8 cellular contexts compared by ENCODE assay signal in genomic region chr21:45074818-45075605, GRCh38. TPM values are rescaled to one million over a fixed set of nuclear protein-coding genes. Genes with fewer than 3 reads are reported as not detected.
DNase-seq lines count a peak whose midpoint lies in the region; ATAC-seq and TF ChIP-seq lines count a peak whose summit lies in the region.

No MANE protein-coding gene starts in this region.

- H3K36me3 ChIP-seq in Panc1 (ENCODE audit: control insufficient read depth, insufficient read depth, low read length) (no peaks in the 10 kb centered on the region), brain microvascular endothelial cell (replicated peaks) (no peaks in the 10 kb centered on the region)

- H3K9me3 Mint-ChIP-seq in Calu3 (ENCODE audit: low read depth, unreplicated experiment) (no peaks in the 10 kb centered on the region), HFFc6 (no peaks in the 10 kb centered on the region)

- H3K4me1 Mint-ChIP-seq in Calu3 (ENCODE audit: low read depth, unreplicated experiment) (no peaks in the 10 kb centered on the region), HFFc6 (ENCODE audit: low read depth) (peaks cover 14% of the 10 kb centered on the region)

- intact Hi-C loops in Calu3 (cut with micrococcal nuclease; ENCODE audit: unreplicated experiment), result no loop called here
- intact Hi-C loops in Panc1 (cut with micrococcal nuclease; ENCODE audit: unreplicated experiment), result no loop called here

- H3K36me3 Mint-ChIP-seq in Calu3 (ENCODE audit: insufficient read depth, unreplicated experiment), result peaks cover 7% of the 10 kb centered on the region
- H3K36me3 Mint-ChIP-seq in HFFc6 (ENCODE audit: low read depth), result no peaks in the 10 kb centered on the region

- H3K4me3 Mint-ChIP-seq in Calu3 (ENCODE audit: low read depth, unreplicated experiment) (peak overlapping the region; percentile 48), HFFc6 (peak overlapping the region; percentile 76)

- in situ Hi-C loops in Panc1 (cut with HindIII; ENCODE audit: low pct_unique_long_range_greater_than_20kb, low sequenced_read_pairs), result no loop called here
- in situ Hi-C loops in brain microvascular endothelial cell (cut with HindIII; ENCODE audit: low pct_ligation_motif_present, low sequenced_read_pairs), result no loop called here

- peaks cover 11% of the 10 kb centered on the region for H3K4me1 ChIP-seq in Panc1 (ENCODE audit: control insufficient read depth, insufficient read depth, low read length)

- H3K27ac Mint-ChIP-seq in Calu3 (ENCODE audit: unreplicated experiment), result no peak overlapping the region
- no peak overlapping the region for H3K27ac Mint-ChIP-seq in HFFc6

- POLR2A ChIA-PET in Panc1 (lab: Charles Lee), result no interaction called here

- DNase-seq in Calu3 (peak; percentile 21), HFFc6 (no peak), Panc1 (ENCODE audit: low read depth, low spot score) (no peak), brain microvascular endothelial cell (no peak), islet precursor cell (peak; percentile 80), pons (ENCODE audit: low spot score) (no peak)
- DNase-seq in stimulated activated CD4-positive, alpha-beta T cell treated with anti-CD3 and anti-CD28 coated beads, Interleukin-2, amount 100 ng/mL, for 4 hours (ENCODE audit: low read depth), result peak; percentile 16

- BruUV-seq in Calu3 (replicated peaks; lab: Mats Ljungman, UMichigan), result no TSS peak
- BruUV-seq in Panc1 (replicated peaks; lab: Mats Ljungman, UMichigan), result no TSS peak

- peak overlapping the region; percentile 29; the same call in 1 of the 2 replicates for H3K27ac ChIP-seq in Panc1 (ENCODE audit: low read length)
- H3K27ac ChIP-seq in brain microvascular endothelial cell, result peak overlapping the region; percentile 62

- H3K27me3 Mint-ChIP-seq in Calu3 (ENCODE audit: unreplicated experiment) (peaks cover 33% of the 10 kb centered on the region), HFFc6 (ENCODE audit: insufficient read depth) (peaks cover 18% of the 10 kb centered on the region)

- H3K4me3 ChIP-seq in Panc1 (ENCODE audit: low read depth in 2 of 2, low read length in 2 of 2) (peak overlapping the region; percentile 53 to 62), brain microvascular endothelial cell (ENCODE audit: low read depth, low read length) (peak overlapping the region; percentile 68)

- CTCF ChIA-PET in Calu3 (lab: Charles Lee), result no interaction called here
- CTCF ChIA-PET in Panc1 (lab: Charles Lee), result interaction anchor here (0.7 kb wide), 1 partner anchor 274 kb away, joined by 3 read pairs; no protein-coding TSS in a partner anchor

- ATAC-seq in Panc1 (peak; percentile 59), HG02623 (IDR thresholded peaks at IDR 0.05; ENCODE audit: unreplicated experiment) (no peak)

- TF ChIP-seq CTCF in Calu3 (IDR thresholded peaks at IDR 0.05; ENCODE audit: unreplicated experiment) (no peak), HFFc6 (IDR thresholded peaks at IDR 0.05) (no peak), Panc1 (IDR thresholded peaks at IDR 0.05) (no peak), brain microvascular endothelial cell (IDR thresholded peaks at IDR 0.05; ENCODE audit: low read depth, low read length, missing control alignments) (no peak)

- H3K9me3 ChIP-seq in Panc1 (ENCODE audit: control insufficient read depth, insufficient read depth, low read depth, low read length), result no peaks in the 10 kb centered on the region

- H3K27me3 ChIP-seq in Panc1 (ENCODE audit: control insufficient read depth, insufficient read depth, low read length), result no peaks in the 10 kb centered on the region
- H3K27me3 ChIP-seq in brain microvascular endothelial cell (replicated peaks), result no peaks in the 10 kb centered on the region

RNA-seq across cellular contexts. Expression of gene ADARB1, which starts 0.6 kb away (rescaled TPM):
- total RNA-seq in Calu3 (2022) (1.7 and 2.8 TPM in 2 replicates), Panc1 (2021; ENCODE audit: unreplicated experiment) (15.0 TPM)
- 1 to 10 TPM; 1.7 to 3.2 (median 2.2) TPM for total RNA-seq in HFFc6 (2021; fragmentation: NEBNext Ultra II Directional; extraction: Animal tissue kit (Norgen Biotek cat#: 25700))
- polyA plus RNA-seq in Panc1 (2012; ENCODE audit: insufficient read length), result 9.3 TPM

Comparison
In these comparisons a context has a peak if more than half of its experiments do, and no peak if none do; other contexts are left out.
1. DNase-seq: peak in Calu3 (single experiment), islet precursor cell (single experiment) and stimulated activated CD4-positive, alpha-beta T cell treated with anti-CD3 and anti-CD28 coated beads, Interleukin-2, amount 100 ng/mL, for 4 hours (single experiment); none in HFFc6 (single experiment), Panc1 (single experiment), brain microvascular endothelial cell (single experiment) and pons (single experiment).